ENCODE assay signal across 11 cellular contexts in the genomic region with DNA sequence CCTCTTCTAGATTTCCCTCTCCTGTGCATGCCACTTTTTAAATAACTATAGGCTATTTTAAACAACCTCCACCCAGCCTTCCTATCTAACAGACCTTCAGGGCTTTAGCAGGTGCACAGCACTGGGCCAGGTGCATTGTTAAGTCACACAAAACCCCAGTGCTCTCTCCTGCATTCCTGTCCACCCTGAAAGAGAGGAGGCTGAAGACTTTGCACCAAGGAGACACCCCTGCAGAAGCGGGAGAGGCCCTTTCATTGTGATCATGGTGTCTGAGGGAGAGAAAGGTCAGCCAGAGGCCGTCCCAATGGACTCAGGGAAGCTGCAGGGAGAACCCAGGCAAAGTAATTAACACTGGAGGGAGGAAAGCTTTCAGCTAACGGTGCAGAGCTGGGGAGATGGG. TPM values are rescaled to one million over a fixed set of nuclear protein-coding genes. Genes with fewer than 3 reads are reported as not detected.
DNase-seq lines count a peak whose midpoint lies in the region; ATAC-seq and TF ChIP-seq lines count a peak whose summit lies in the region.
"Had no signal": no experiment of that assay in that cellular context is flagged by ENCODE, and none has a peak within 500 bp of the region (broad histone marks: within the 10 kb centered on the region; RNA-seq: fewer than 3 reads in every experiment).

No MANE protein-coding gene starts in this region.

- H3K4me1 ChIP-seq in thyroid gland, result peaks cover 65 to 75% of the 10 kb centered on the region in 2 donors

- DNase-seq in activated naive CD4-positive, alpha-beta T cell treated with anti-CD3 and anti-CD28 coated beads, Interleukin-2, amount 50 U/mL, for 72 hours (ENCODE audit: low spot score in 2 of 2), result no peak
- no peak for DNase-seq in activated naive CD4-positive, alpha-beta T cell treated with Interleukin-2 at 50 U/mL for 16 hours
- no peak for DNase-seq in activated T-helper 2 cell treated with anti-CD3 and anti-CD28 coated beads, Interferon-gamma antibody, Interleukin-2, Interleukin-4, amounts not matched to agents 10 μg/mL and 5 μg/mL and 100 μg/mL, durations not matched to agents 14 hours and 24 hours and 36 hours (ENCODE audit: low spot score)
- DNase-seq in left kidney (ENCODE audit: low read depth, low spot score) (peak; percentile 46), thyroid gland (no peak), KG1 (lab: John Stamatoyannopoulos, UW) (no peak), mesenteric fat pad (ENCODE audit: low spot score) (no peak), NCI-H2196 treated with DMSO at 0.1 percent for 48 hours (lab: John Stamatoyannopoulos, UW; ENCODE audit: unreplicated experiment) (no peak)
- DNase-seq: activated CD8-positive, alpha-beta memory T cell treated with anti-CD3 and anti-CD28 coated beads for 24 hours; AML-193; SHP77 treated with DMSO at 0.1 percent for 48 hours had no signal

- WGBS in thyroid gland, 2 donors, result 75 to 92% methylated on average over 3 of the region's 3 CpGs

- H3K27ac Mint-ChIP-seq in activated naive CD4-positive, alpha-beta T cell treated with anti-CD3 and anti-CD28 coated beads, Interleukin-2, amount 50 U/mL, for 72 hours, result peak overlapping the region; percentile 2 to 5
- peak overlapping the region; percentile 77 for H3K27ac Mint-ChIP-seq in activated T-helper 2 cell treated with anti-CD3 and anti-CD28 coated beads, Interferon-gamma antibody, Interleukin-2, Interleukin-4, amounts not matched to agents 10 μg/mL and 5 μg/mL and 100 μg/mL, durations not matched to agents 14 hours and 24 hours and 36 hours

- no peaks in the 10 kb centered on the region for H3K36me3 ChIP-seq in thyroid gland

- H3K27me3 Mint-ChIP-seq in activated T-helper 2 cell treated with anti-CD3 and anti-CD28 coated beads, Interferon-gamma antibody, Interleukin-2, Interleukin-4, amounts not matched to agents 10 μg/mL and 5 μg/mL and 100 μg/mL, durations not matched to agents 14 hours and 24 hours and 36 hours (ENCODE audit: low read depth), result no peaks in the 10 kb centered on the region

- no peak for TF ChIP-seq CTCF in thyroid gland (IDR thresholded peaks at IDR 0.05)

- H3K27me3 ChIP-seq in thyroid gland, result no peaks in the 10 kb centered on the region

- intact Hi-C loops in activated T-helper 2 cell treated with anti-CD3 and anti-CD28 coated beads, Interferon-gamma antibody, Interleukin-2, Interleukin-4, amounts not matched to agents 10 μg/mL and 5 μg/mL and 100 μg/mL, durations not matched to agents 14 hours and 24 hours and 36 hours (cut with micrococcal nuclease), result loop anchor here (1.0 kb wide), 2 partner anchors 14 to 23 kb away; no protein-coding TSS in a partner anchor
- intact Hi-C loops in thyroid gland (cut with DNase I), result no loop called here

- H3K36me3 Mint-ChIP-seq in activated naive CD4-positive, alpha-beta T cell treated with anti-CD3 and anti-CD28 coated beads, Interleukin-2, amount 50 U/mL, for 72 hours, result peaks cover 12 to 14% of the 10 kb centered on the region in 2 donors
- H3K36me3 Mint-ChIP-seq in activated T-helper 2 cell treated with anti-CD3 and anti-CD28 coated beads, Interferon-gamma antibody, Interleukin-2, Interleukin-4, amounts not matched to agents 10 μg/mL and 5 μg/mL and 100 μg/mL, durations not matched to agents 14 hours and 24 hours and 36 hours (ENCODE audit: low read depth), result peaks cover 33% of the 10 kb centered on the region

- H3K27ac ChIP-seq in thyroid gland, result peak overlapping the region in 2 of 3 donors; percentile 90 to 93

- TF ChIP-seq POLR2A in thyroid gland (IDR thresholded peaks at IDR 0.05), result no peak

- no peaks in the 10 kb centered on the region for H3K9me3 ChIP-seq in thyroid gland

- peak overlapping the region; percentile 55 for H3K4me3 Mint-ChIP-seq in activated T-helper 2 cell treated with anti-CD3 and anti-CD28 coated beads, Interferon-gamma antibody, Interleukin-2, Interleukin-4, amounts not matched to agents 10 μg/mL and 5 μg/mL and 100 μg/mL, durations not matched to agents 14 hours and 24 hours and 36 hours (ENCODE audit: low read depth)

- H3K4me1 Mint-ChIP-seq in activated T-helper 2 cell treated with anti-CD3 and anti-CD28 coated beads, Interferon-gamma antibody, Interleukin-2, Interleukin-4, amounts not matched to agents 10 μg/mL and 5 μg/mL and 100 μg/mL, durations not matched to agents 14 hours and 24 hours and 36 hours (ENCODE audit: low read depth), result peaks cover 80% of the 10 kb centered on the region

- ATAC-seq in activated naive CD4-positive, alpha-beta T cell treated with anti-CD3 and anti-CD28 coated beads, Interleukin-2, amount 50 U/mL, for 72 hours, result no peak

- H3K4me3 ChIP-seq in thyroid gland (replicated peaks in 1 of 3), result no peak overlapping the region

- H3K9me3 Mint-ChIP-seq in activated naive CD4-positive, alpha-beta T cell treated with anti-CD3 and anti-CD28 coated beads, Interleukin-2, amount 50 U/mL, for 72 hours, result no peaks in the 10 kb centered on the region
- no peaks in the 10 kb centered on the region for H3K9me3 Mint-ChIP-seq in activated T-helper 2 cell treated with anti-CD3 and anti-CD28 coated beads, Interferon-gamma antibody, Interleukin-2, Interleukin-4, amounts not matched to agents 10 μg/mL and 5 μg/mL and 100 μg/mL, durations not matched to agents 14 hours and 24 hours and 36 hours

RNA-seq across cellular contexts. Expression of a gene that starts 5.2 kb away (rescaled TPM):
- total RNA-seq in activated naive CD4-positive, alpha-beta T cell treated with anti-CD3 and anti-CD28 coated beads, Interleukin-2, amount 50 U/mL, for 72 hours, result 10 to 100 TPM; 28.2 to 39.1 TPM
- total RNA-seq in activated T-helper 2 cell treated with anti-CD3 and anti-CD28 coated beads, Interferon-gamma antibody, Interleukin-2, Interleukin-4, amounts not matched to agents 10 μg/mL and 5 μg/mL and 100 μg/mL, durations not matched to agents 14 hours and 24 hours and 36 hours, result 42.5 and 47.9 TPM in 2 replicates
- total RNA-seq in thyroid gland (10 to 100 TPM; 45.8 to 69.7 (median 61.7) TPM), mesenteric fat pad (25.2 TPM)
